ENCODE assay signal across 13 cellular contexts in the genomic region with DNA sequence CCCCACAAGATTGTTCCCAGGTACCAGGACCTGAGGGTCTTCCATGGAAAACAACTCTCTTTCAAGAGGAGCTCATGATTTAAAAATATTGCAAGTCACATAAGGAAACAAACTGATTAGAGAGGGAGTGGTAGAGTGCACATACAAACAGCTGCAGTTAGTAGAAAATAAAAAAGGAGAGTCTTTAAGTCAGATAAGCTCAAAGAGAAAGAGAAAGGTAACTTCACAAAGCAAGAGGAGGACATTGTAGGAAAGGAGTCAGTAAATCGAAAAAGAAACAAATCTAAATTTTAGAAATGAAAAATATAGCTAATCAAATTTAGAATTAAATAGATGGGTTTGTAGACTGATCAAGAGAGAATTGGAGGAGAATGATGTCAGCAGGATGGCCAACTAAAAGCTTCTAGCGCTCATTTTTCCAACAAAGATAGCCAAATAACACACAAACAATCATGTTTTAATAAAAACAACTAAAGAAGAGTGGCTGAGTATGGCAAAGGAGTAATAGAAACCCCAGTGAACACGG.
DNase-seq lines count a peak whose midpoint lies in the region; ATAC-seq, FAIRE-seq and TF ChIP-seq lines count a peak whose summit lies in the region.
"Had no signal": no experiment of that assay in that cellular context is flagged by ENCODE, and none has a peak within 500 bp of the region (broad histone marks: within the 10 kb centered on the region; RNA-seq: fewer than 3 reads in every experiment).

No MANE protein-coding gene starts in this region.

- peak overlapping the region; percentile 22 for H3K27ac ChIP-seq in CD8-positive, alpha-beta T cell (ENCODE audit: low read depth, low read length)
- H3K27ac ChIP-seq: tibial artery had no signal

- TF ChIP-seq CTCF in CD8-positive, alpha-beta T cell (IDR thresholded peaks at IDR 0.05) = no peak

- intact Hi-C loops in CD8-positive, alpha-beta T cell (cut with DNase I, micrococcal nuclease) = loop anchor here (1.0 to 10.0 kb wide), 5 partner anchors 85 to 450 kb away; a partner anchor contains a TSS

- peaks cover 20% of the 10 kb centered on the region for H3K9me3 Mint-ChIP-seq in CD8-positive, alpha-beta T cell
- H3K9me3 Mint-ChIP-seq in activated naive CD8-positive, alpha-beta T cell treated with anti-CD3 and anti-CD28 coated beads, Interleukin-2, amount 10 ng/mL, durations not matched to agents 7 days and 5 days = peaks cover 14% of the 10 kb centered on the region

- H3K36me3 Mint-ChIP-seq in CD8-positive, alpha-beta T cell = peaks cover 19% of the 10 kb centered on the region
- H3K36me3 Mint-ChIP-seq in activated naive CD8-positive, alpha-beta T cell treated with anti-CD3 and anti-CD28 coated beads, Interleukin-2, amount 10 ng/mL, durations not matched to agents 7 days and 5 days = peaks cover 21% of the 10 kb centered on the region
- H3K36me3 Mint-ChIP-seq: brain had no signal

- ATAC-seq in CD8-positive, alpha-beta T cell = peak; percentile 40
- ATAC-seq in GM18870 (IDR thresholded peaks at IDR 0.05; ENCODE audit: unreplicated experiment) (peak; percentile 24), HG03558 (IDR thresholded peaks at IDR 0.05; ENCODE audit: extremely low read depth, unreplicated experiment) (peak; percentile 23)
- peak; percentile 20 for ATAC-seq in activated naive CD8-positive, alpha-beta T cell treated with anti-CD3 and anti-CD28 coated beads, Interleukin-2, amount 10 ng/mL, durations not matched to agents 7 days and 5 days (ENCODE audit: low read depth)
- ATAC-seq: K562 had no signal

- peak overlapping the region; percentile 71 for H3K4me3 Mint-ChIP-seq in CD8-positive, alpha-beta T cell
- peak overlapping the region; percentile 80 for H3K4me3 Mint-ChIP-seq in activated naive CD8-positive, alpha-beta T cell treated with anti-CD3 and anti-CD28 coated beads, Interleukin-2, amount 10 ng/mL, durations not matched to agents 7 days and 5 days
- H3K4me3 Mint-ChIP-seq: brain had no signal

- peaks cover 58% of the 10 kb centered on the region for H3K4me1 ChIP-seq in CD8-positive, alpha-beta T cell (ENCODE audit: insufficient read depth, low read length)
- H3K4me1 ChIP-seq: tibial artery had no signal

- H3K27me3 ChIP-seq in CD8-positive, alpha-beta T cell (ENCODE audit: insufficient read depth, low read length) = no peaks in the 10 kb centered on the region

- peak overlapping the region; percentile 82 for H3K27ac Mint-ChIP-seq in CD8-positive, alpha-beta T cell
- peak overlapping the region; percentile 94 for H3K27ac Mint-ChIP-seq in activated naive CD8-positive, alpha-beta T cell treated with anti-CD3 and anti-CD28 coated beads, Interleukin-2, amount 10 ng/mL, durations not matched to agents 7 days and 5 days
- H3K27ac Mint-ChIP-seq: brain had no signal

- no peaks in the 10 kb centered on the region for H3K27me3 Mint-ChIP-seq in CD8-positive, alpha-beta T cell (ENCODE audit: low read depth)
- H3K27me3 Mint-ChIP-seq in activated naive CD8-positive, alpha-beta T cell treated with anti-CD3 and anti-CD28 coated beads, Interleukin-2, amount 10 ng/mL, durations not matched to agents 7 days and 5 days = no peaks in the 10 kb centered on the region

- no peak for DNase-seq in CD8-positive, alpha-beta T cell
- DNase-seq in activated naive CD8-positive, alpha-beta T cell treated with anti-CD3 and anti-CD28 coated beads, Interleukin-2, amount 10 ng/mL, durations not matched to agents 7 days and 5 days = no peak
- DNase-seq in GM12891 (ENCODE audit: insufficient read length, low spot score) (no peak), NCI-H2107 treated with DMSO at 0.1 percent for 48 hours (lab: John Stamatoyannopoulos, UW; ENCODE audit: unreplicated experiment) (no peak), NCI-H2227 (lab: John Stamatoyannopoulos, UW; ENCODE audit: unreplicated experiment) (no peak), DMS79 treated with DMSO at 0.1 percent for 48 hours (lab: John Stamatoyannopoulos, UW) (no peak)
- DNase-seq: NCI-H69, tibial artery had no signal

- H3K4me3 ChIP-seq in CD8-positive, alpha-beta T cell (ENCODE audit: low read depth, low read length) = peak overlapping the region; percentile 25
- H3K4me3 ChIP-seq: K562, mucosa of descending colon, tibial artery had no signal

- FAIRE-seq in GM12891 (lab: Jason Lieb, UNC) = no peak
- FAIRE-seq: K562 had no signal

- H3K9me3 ChIP-seq in CD8-positive, alpha-beta T cell (ENCODE audit: low read length) = peaks cover 13% of the 10 kb centered on the region
- H3K9me3 ChIP-seq: mucosa of descending colon had no signal

- no peak for TF ChIP-seq POLR2A in GM12891 (IDR thresholded peaks at IDR 0.05; ENCODE audit: low read depth, low read length)

- CTCF ChIA-PET in CD8-positive, alpha-beta T cell (lab: Charles Lee) = interaction anchor here (1.2 to 10.4 kb wide), 14 partner anchors 12 to 231 kb away, joined by 3 to 119 read pairs (median 6); a partner anchor contains a TSS

- H3K4me1 Mint-ChIP-seq in CD8-positive, alpha-beta T cell (ENCODE audit: low read depth) = peaks cover 70% of the 10 kb centered on the region
- peaks cover 40% of the 10 kb centered on the region for H3K4me1 Mint-ChIP-seq in activated naive CD8-positive, alpha-beta T cell treated with anti-CD3 and anti-CD28 coated beads, Interleukin-2, amount 10 ng/mL, durations not matched to agents 7 days and 5 days
- H3K4me1 Mint-ChIP-seq: brain had no signal

- H3K36me3 ChIP-seq in CD8-positive, alpha-beta T cell (ENCODE audit: insufficient read depth, low read length) = no peaks in the 10 kb centered on the region
- H3K36me3 ChIP-seq: tibial artery had no signal

- POLR2A ChIA-PET in CD8-positive, alpha-beta T cell (lab: Charles Lee) = interaction anchor here (0.6 to 2.9 kb wide), 16 partner anchors 13 to 576 kb away, joined by 3 to 26 read pairs (median 5); a partner anchor contains a TSS
- POLR2A ChIA-PET in activated naive CD8-positive, alpha-beta T cell treated with anti-CD3 and anti-CD28 coated beads, Interleukin-2, amount 10 ng/mL, durations not matched to agents 7 days and 5 days (lab: Charles Lee) = interaction anchor here (0.6 to 3.0 kb wide), 17 partner anchors 13 to 432 kb away, joined by 3 to 90 read pairs (median 4); a partner anchor contains a TSS

TF ChIP-seq in GM12891, 5 proteins besides CTCF, POLR2A, EP300 and RAD21:
- TF ChIP-seq POLR2AphosphoS5 (IDR thresholded peaks at IDR 0.05; ENCODE audit: low read depth, low read length) = no peak
- no peak for TF ChIP-seq PAX5 (IDR thresholded peaks at IDR 0.05; ENCODE audit: insufficient read depth, low read length, severe bottlenecking)
- TF ChIP-seq TAF1 (IDR thresholded peaks at IDR 0.05; ENCODE audit: low read depth, low read length) = no peak
- TF ChIP-seq POU2F2 (IDR thresholded peaks at IDR 0.05; ENCODE audit: low read depth, low read length) = no peak
- no peak for TF ChIP-seq SPI1 (IDR thresholded peaks at IDR 0.05; ENCODE audit: low read depth, low read length)
